Comparison of ENCODE assay signal across 14 cellular contexts in genomic region chr20:51428451-51429143, GRCh38.
DNase-seq lines count a peak whose midpoint lies in the region; ATAC-seq and TF ChIP-seq lines count a peak whose summit lies in the region.
"Had no signal": no experiment of that assay in that cellular context is flagged by ENCODE, and none has a peak within 500 bp of the region (broad histone marks: within the 10 kb centered on the region; RNA-seq: fewer than 3 reads in every experiment).

No MANE protein-coding gene starts in this region.

- no peaks in the 10 kb centered on the region for H3K9me3 Mint-ChIP-seq in GM23338
- no peaks in the 10 kb centered on the region for H3K9me3 Mint-ChIP-seq in immature natural killer cell
- H3K9me3 Mint-ChIP-seq: activated naive CD8-positive, alpha-beta T cell treated with anti-CD3 and anti-CD28 coated beads, Interleukin-2, amount 10 ng/mL, durations not matched to agents 7 days and 5 days had no signal

- H2AFZ ChIP-seq in GM23338 (0 out of 2 replicates have a peak overlapping the region, but pooled peaks have one; percentile 18), smooth muscle cell (ENCODE audit: low read depth) (peak overlapping the region; percentile 33)

- H3K27me3 ChIP-seq in GM23338 (ENCODE audit: insufficient read depth), result no peaks in the 10 kb centered on the region
- H3K27me3 ChIP-seq in smooth muscle cell (ENCODE audit: low read depth), result no peaks in the 10 kb centered on the region

- H3K9me2 ChIP-seq in GM23338 (ENCODE audit: insufficient read depth), result no peaks in the 10 kb centered on the region

- H3K27ac ChIP-seq in GM23338 (ENCODE audit: low read depth) (no peak overlapping the region), smooth muscle cell (ENCODE audit: low read depth) (peak overlapping the region; percentile 100)
- H3K27ac ChIP-seq: foreskin keratinocyte had no signal

- peaks cover 23% of the 10 kb centered on the region for H3K4me1 ChIP-seq in GM23338 (ENCODE audit: insufficient read depth)
- H3K4me1 ChIP-seq in smooth muscle cell (ENCODE audit: low read depth), result peaks cover 32% of the 10 kb centered on the region
- H3K4me1 ChIP-seq: foreskin keratinocyte had no signal

- H3K36me3 Mint-ChIP-seq in GM23338 (ENCODE audit: low read depth), result no peaks in the 10 kb centered on the region
- H3K36me3 Mint-ChIP-seq in immature natural killer cell, result peaks cover 10 to 54% (median 19%) of the 10 kb centered on the region in 3 donors

- H3K79me2 ChIP-seq in GM23338 (replicated peaks; ENCODE audit: insufficient read depth) (no peaks in the 10 kb centered on the region), smooth muscle cell (ENCODE audit: low read depth) (no peaks in the 10 kb centered on the region)

- no peak overlapping the region for H3K4me2 ChIP-seq in GM23338
- peak overlapping the region; percentile 78 for H3K4me2 ChIP-seq in smooth muscle cell

- H3F3A ChIP-seq in GM23338 (replicated peaks; ENCODE audit: low read depth) (no peaks in the 10 kb centered on the region), smooth muscle cell (ENCODE audit: low read depth) (peaks cover 22% of the 10 kb centered on the region)

- H3K4me3 ChIP-seq in GM23338 (no peak overlapping the region), cardiac fibroblast (replicated peaks in 1 of 2; ENCODE audit: low read depth in 2 of 2, low read length in 2 of 2) (no peak overlapping the region), smooth muscle cell (no peak overlapping the region)
- H3K4me3 ChIP-seq: mucosa of descending colon had no signal

- H3K4me1 Mint-ChIP-seq in GM23338, result peaks cover 42% of the 10 kb centered on the region
- H3K4me1 Mint-ChIP-seq in immature natural killer cell, result peaks cover 82 to 98% of the 10 kb centered on the region in 2 donors

- H3K9me3 ChIP-seq in smooth muscle cell (replicated peaks; ENCODE audit: low read depth), result no peaks in the 10 kb centered on the region
- H3K9me3 ChIP-seq: mucosa of descending colon had no signal

- no peaks in the 10 kb centered on the region for H3K36me3 ChIP-seq in GM23338 (ENCODE audit: insufficient read depth)
- no peaks in the 10 kb centered on the region for H3K36me3 ChIP-seq in smooth muscle cell (ENCODE audit: low read depth)

- TF ChIP-seq CTCF in GM23338 (conservative IDR thresholded peaks at IDR 0.05; ENCODE audit: low read depth in 2 of 2) (no peak), cardiac fibroblast (IDR thresholded peaks at IDR 0.05; ENCODE audit: low read depth, low read length) (no peak), smooth muscle cell (IDR thresholded peaks at IDR 0.05; ENCODE audit: borderline replicate concordance, insufficient read depth, poor library complexity, severe bottlenecking) (no peak)

- no peak overlapping the region for H3K4me3 Mint-ChIP-seq in GM23338
- no peak overlapping the region for H3K4me3 Mint-ChIP-seq in immature natural killer cell

- peak; percentile 34 for ATAC-seq in GM23338
- ATAC-seq in GM19467 (IDR thresholded peaks at IDR 0.05; ENCODE audit: unreplicated experiment), result no peak
- ATAC-seq: foreskin keratinocyte, mucosa of descending colon had no signal

- H4K20me1 ChIP-seq in GM23338 (replicated peaks; ENCODE audit: insufficient read depth) (no peaks in the 10 kb centered on the region), smooth muscle cell (ENCODE audit: low read depth) (no peaks in the 10 kb centered on the region)

- 0 out of 2 replicates have a peak overlapping the region, but pooled peaks have one; percentile 29 for H3K27ac Mint-ChIP-seq in GM23338
- H3K27ac Mint-ChIP-seq in immature natural killer cell, result peak overlapping the region; percentile 24 to 89 (median 81)

- H3K27me3 Mint-ChIP-seq in GM23338 (ENCODE audit: insufficient read depth, low read depth, poor library complexity) (peaks cover 9% of the 10 kb centered on the region), immature natural killer cell (ENCODE audit: low read depth in 3 of 3) (peaks cover 5 to 49% (median 15%) of the 10 kb centered on the region in 3 donors)
- H3K27me3 Mint-ChIP-seq: activated naive CD8-positive, alpha-beta T cell treated with anti-CD3 and anti-CD28 coated beads, Interleukin-2, amount 10 ng/mL, durations not matched to agents 7 days and 5 days had no signal

- WGBS in smooth muscle cell (ENCODE audit: low lambda C conversion rate), result 4% methylated on average over 23 of the region's 23 CpGs

- DNase-seq in GM23338 (ENCODE audit: low spot score) (peak; percentile 50), cardiac fibroblast (ENCODE audit: low read depth in 2 of 2) (peak; percentile 37 to 74), immature natural killer cell (no peak), smooth muscle cell (lab: John Stamatoyannopoulos, UW; ENCODE audit: unreplicated experiment) (peak; percentile 32), RPMI8226 (no peak), NCI-H1417 treated with DMSO at 0.1 percent for 48 hours (lab: John Stamatoyannopoulos, UW) (no peak)
- no peak for DNase-seq in activated CD4-positive, alpha-beta T cell treated with anti-CD3 and anti-CD28 coated beads, Interleukin-2, amount 50 U/mL, for 1 hour
- DNase-seq: activated naive CD8-positive, alpha-beta T cell treated with anti-CD3 and anti-CD28 coated beads, Interleukin-2, amount 10 ng/mL, durations not matched to agents 7 days and 5 days; DND-41; foreskin keratinocyte; mucosa of descending colon; NCI-H1105 treated with DMSO at 0.1 percent for 48 hours; OCI-M1 had no signal

- peak overlapping the region; percentile 94 for H3K9ac ChIP-seq in smooth muscle cell (ENCODE audit: low read depth)

TF ChIP-seq in GM23338, 12 proteins besides CTCF, POLR2A, EP300 and RAD21 (continues in another document):
- TF ChIP-seq ETS1 (IDR thresholded peaks at IDR 0.05) (no peak), JUNB (IDR thresholded peaks at IDR 0.05; ENCODE audit: unreplicated experiment) (no peak), NANOG (IDR thresholded peaks at IDR 0.05; ENCODE audit: borderline replicate concordance) (no peak), EZH2phosphoT487 (IDR thresholded peaks at IDR 0.05; ENCODE audit: unreplicated experiment) (no peak)

Comparison
In these comparisons a context has a peak if more than half of its experiments do, and no peak if none do; other contexts are left out.
1. DNase-seq: peak in GM23338 (single experiment), cardiac fibroblast (2 of 2) and smooth muscle cell (single experiment); none in immature natural killer cell (0 of 3), RPMI8226 (single experiment), activated CD4-positive, alpha-beta T cell treated with anti-CD3 and anti-CD28 coated beads, Interleukin-2, amount 50 U/mL, for 1 hour (single experiment) and NCI-H1417 treated with DMSO at 0.1 percent for 48 hours (single experiment).